In genomic region chr1:216905781-216906180, GRCh38 we compare ENCODE assay signal across 27 cellular contexts.
"Had no signal": no experiment of that assay in that cellular context is flagged by ENCODE, and none has a peak within 500 bp of the region (broad histone marks: within the 10 kb centered on the region; RNA-seq: fewer than 3 reads in every experiment).

No MANE protein-coding gene starts in this region.

- DNase-seq: activated CD4-positive, alpha-beta memory T cell treated with anti-CD3 and anti-CD28 coated beads for 36 hours; activated CD4-positive, alpha-beta T cell treated with anti-CD3 and anti-CD28 coated beads for 36 hours; activated CD4-positive, alpha-beta T cell treated with anti-CD3 and anti-CD28 coated beads, Interleukin-2, amount 10 ng/mL, durations not matched to agents 24 days and 14 days; activated CD4-positive, CD25-positive, alpha-beta regulatory T cell; activated CD4-positive, CD25-positive, alpha-beta regulatory T cell treated with anti-CD3 and anti-CD28 coated beads, Interleukin-2, amount 50 U/mL, for 72 hours; activated CD8-positive, alpha-beta memory T cell treated with anti-CD3 and anti-CD28 coated beads for 24 hours; activated effector memory CD4-positive, alpha-beta T cell treated with anti-CD3 and anti-CD28 coated beads, Interleukin-2, amount 50 U/mL, for 16 hours; activated naive CD4-positive, alpha-beta T cell treated with anti-CD3 and anti-CD28 coated beads for 36 hours; activated naive CD8-positive, alpha-beta T cell treated with anti-CD3 and anti-CD28 coated beads for 36 hours; activated naive CD8-positive, alpha-beta T cell treated with anti-CD3 and anti-CD28 coated beads, Interleukin-2, amount 50 U/mL, for 24 hours; activated T-cell treated with anti-CD3 and anti-CD28 coated beads, Interleukin-2, amount 50 U/mL, for 4 hours; adrenal gland; amygdala; aorta; body of pancreas; central memory CD4-positive, alpha-beta T cell; cerebellar nuclear complex; colonic mucosa; effector CD4-positive, alpha-beta T cell; effector memory CD8-positive, alpha-beta T cell; foreskin fibroblast; heart left ventricle; T-helper 2 cell had no signal

- H3K36me3 Mint-ChIP-seq: activated CD4-positive, alpha-beta memory T cell treated with anti-CD3 and anti-CD28 coated beads for 36 hours; activated naive CD4-positive, alpha-beta T cell treated with anti-CD3 and anti-CD28 coated beads, Interleukin-2, amount 50 U/mL, for 24 hours; activated naive CD8-positive, alpha-beta T cell treated with anti-CD3 and anti-CD28 coated beads for 36 hours had no signal

- H3K27ac ChIP-seq: adrenal gland, body of pancreas, colonic mucosa, epithelial cell of prostate, heart left ventricle had no signal

- H3K4me1 ChIP-seq: adrenal gland, body of pancreas, colonic mucosa had no signal

- H3K9me3 Mint-ChIP-seq: activated CD4-positive, alpha-beta memory T cell treated with anti-CD3 and anti-CD28 coated beads for 36 hours; activated CD4-positive, alpha-beta T cell treated with anti-CD3 and anti-CD28 coated beads, Interleukin-2, amount 10 ng/mL, durations not matched to agents 24 days and 14 days; activated naive CD8-positive, alpha-beta T cell treated with anti-CD3 and anti-CD28 coated beads for 36 hours; activated naive CD8-positive, alpha-beta T cell treated with anti-CD3 and anti-CD28 coated beads, Interleukin-2, amount 50 U/mL, for 24 hours; activated T-cell treated with anti-CD3 and anti-CD28 coated beads, Interleukin-2, amount 50 U/mL, for 4 hours had no signal

- H3K27ac Mint-ChIP-seq: activated CD4-positive, alpha-beta memory T cell treated with anti-CD3 and anti-CD28 coated beads for 36 hours; activated CD4-positive, alpha-beta T cell treated with anti-CD3 and anti-CD28 coated beads for 36 hours; activated CD4-positive, alpha-beta T cell treated with anti-CD3 and anti-CD28 coated beads, Interleukin-2, amount 10 ng/mL, durations not matched to agents 24 days and 14 days; activated naive CD4-positive, alpha-beta T cell treated with anti-CD3 and anti-CD28 coated beads for 36 hours; activated naive CD4-positive, alpha-beta T cell treated with anti-CD3 and anti-CD28 coated beads, Interleukin-2, amount 50 U/mL, for 24 hours; activated naive CD8-positive, alpha-beta T cell treated with anti-CD3 and anti-CD28 coated beads for 36 hours; activated naive CD8-positive, alpha-beta T cell treated with anti-CD3 and anti-CD28 coated beads, Interleukin-2, amount 50 U/mL, for 24 hours; activated T-helper 17 cell treated with anti-CD3 and anti-CD28 coated beads, Interleukin-2, amount 50 U/mL, for 72 hours; effector memory CD8-positive, alpha-beta T cell had no signal

- H3K27me3 Mint-ChIP-seq: activated CD4-positive, alpha-beta memory T cell treated with anti-CD3 and anti-CD28 coated beads for 36 hours; activated CD4-positive, alpha-beta T cell treated with anti-CD3 and anti-CD28 coated beads for 36 hours; activated CD4-positive, alpha-beta T cell treated with anti-CD3 and anti-CD28 coated beads, Interleukin-2, amount 10 ng/mL, durations not matched to agents 24 days and 14 days; activated naive CD4-positive, alpha-beta T cell treated with anti-CD3 and anti-CD28 coated beads, Interleukin-2, amount 50 U/mL, for 24 hours; activated naive CD8-positive, alpha-beta T cell treated with anti-CD3 and anti-CD28 coated beads for 36 hours; activated naive CD8-positive, alpha-beta T cell treated with anti-CD3 and anti-CD28 coated beads, Interleukin-2, amount 50 U/mL, for 24 hours; activated T-helper 17 cell treated with anti-CD3 and anti-CD28 coated beads, Interleukin-2, amount 50 U/mL, for 72 hours; effector memory CD8-positive, alpha-beta T cell had no signal

- H3K4me3 Mint-ChIP-seq: activated CD4-positive, alpha-beta memory T cell treated with anti-CD3 and anti-CD28 coated beads for 36 hours; activated CD4-positive, alpha-beta T cell treated with anti-CD3 and anti-CD28 coated beads for 36 hours; activated CD4-positive, alpha-beta T cell treated with anti-CD3 and anti-CD28 coated beads, Interleukin-2, amount 10 ng/mL, durations not matched to agents 24 days and 14 days; activated naive CD4-positive, alpha-beta T cell treated with anti-CD3 and anti-CD28 coated beads for 36 hours; activated naive CD4-positive, alpha-beta T cell treated with anti-CD3 and anti-CD28 coated beads, Interleukin-2, amount 50 U/mL, for 24 hours; activated naive CD8-positive, alpha-beta T cell treated with anti-CD3 and anti-CD28 coated beads for 36 hours; activated naive CD8-positive, alpha-beta T cell treated with anti-CD3 and anti-CD28 coated beads, Interleukin-2, amount 50 U/mL, for 24 hours; activated T-cell treated with anti-CD3 and anti-CD28 coated beads, Interleukin-2, amount 50 U/mL, for 4 hours; activated T-helper 17 cell treated with anti-CD3 and anti-CD28 coated beads, Interleukin-2, amount 50 U/mL, for 72 hours; effector memory CD8-positive, alpha-beta T cell had no signal

- H3K4me1 Mint-ChIP-seq: activated CD4-positive, alpha-beta T cell treated with anti-CD3 and anti-CD28 coated beads for 36 hours; activated CD4-positive, alpha-beta T cell treated with anti-CD3 and anti-CD28 coated beads, Interleukin-2, amount 10 ng/mL, durations not matched to agents 24 days and 14 days; activated naive CD4-positive, alpha-beta T cell treated with anti-CD3 and anti-CD28 coated beads, Interleukin-2, amount 50 U/mL, for 24 hours; activated naive CD8-positive, alpha-beta T cell treated with anti-CD3 and anti-CD28 coated beads for 36 hours; activated naive CD8-positive, alpha-beta T cell treated with anti-CD3 and anti-CD28 coated beads, Interleukin-2, amount 50 U/mL, for 24 hours; activated T-helper 17 cell treated with anti-CD3 and anti-CD28 coated beads, Interleukin-2, amount 50 U/mL, for 72 hours had no signal

- ATAC-seq: activated CD4-positive, alpha-beta T cell treated with anti-CD3 and anti-CD28 coated beads for 36 hours; activated naive CD8-positive, alpha-beta T cell treated with anti-CD3 and anti-CD28 coated beads, Interleukin-2, amount 50 U/mL, for 24 hours; activated T-cell treated with anti-CD3 and anti-CD28 coated beads, Interleukin-2, amount 50 U/mL, for 4 hours; activated T-helper 17 cell treated with anti-CD3 and anti-CD28 coated beads, Interleukin-2, amount 50 U/mL, for 72 hours; body of pancreas; effector memory CD8-positive, alpha-beta T cell; heart left ventricle had no signal

- H3K27me3 ChIP-seq: adrenal gland, body of pancreas, cardiac muscle cell, colonic mucosa, heart left ventricle had no signal

- H3K9me3 ChIP-seq: adrenal gland, body of pancreas, colonic mucosa, heart left ventricle had no signal

- H3K4me3 ChIP-seq: adrenal gland, body of pancreas, cardiac muscle cell, colonic mucosa, heart left ventricle had no signal

- H3K36me3 ChIP-seq: adrenal gland, cardiac muscle cell, colonic mucosa, heart left ventricle had no signal
